1 cellular context compared by ENCODE assay signal in the genomic region with DNA sequence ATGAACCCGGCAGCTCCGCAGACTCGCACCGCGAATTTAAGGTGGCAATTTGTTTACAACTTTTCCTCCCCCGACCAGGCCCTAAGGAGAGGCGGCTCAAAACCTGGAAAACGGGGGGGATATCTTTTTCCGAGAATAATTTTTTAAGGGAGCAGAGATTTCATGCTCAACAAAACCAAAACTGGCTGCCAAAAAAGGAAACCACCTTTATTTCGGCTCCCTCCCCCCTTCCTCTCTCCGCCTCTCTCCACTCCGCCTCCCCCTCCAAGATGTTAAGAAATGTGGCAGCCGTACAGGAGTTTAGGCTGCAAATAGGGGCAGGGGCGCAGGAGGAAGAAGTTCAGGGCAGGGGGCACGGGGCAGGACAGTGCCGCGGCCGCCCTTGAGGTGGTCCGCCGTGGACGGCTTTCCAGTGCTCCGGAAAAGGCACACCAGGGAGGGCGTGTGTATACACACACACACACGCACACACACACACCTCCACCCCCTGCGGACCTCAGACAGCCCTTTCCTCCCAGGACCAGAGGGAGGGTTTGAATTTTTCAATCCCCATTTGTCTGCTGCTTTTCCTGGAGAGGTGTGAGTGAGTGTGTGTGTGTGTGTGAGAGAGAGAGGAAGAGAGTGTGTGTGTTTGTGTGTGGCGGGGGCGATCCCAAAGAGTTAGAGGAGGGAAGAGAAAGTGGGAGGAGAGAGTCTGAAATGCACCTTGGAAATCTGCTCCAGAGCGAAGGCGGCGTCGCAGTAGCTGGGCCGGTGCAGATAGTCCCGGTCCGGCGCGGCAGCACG.
TF ChIP-seq lines count a peak whose summit lies in the region.

No MANE protein-coding gene starts in this region.

TF ChIP-seq in K562, 482 proteins besides CTCF, POLR2A, EP300 and RAD21 (continued from another document):
- TF ChIP-seq, protein P1, sequence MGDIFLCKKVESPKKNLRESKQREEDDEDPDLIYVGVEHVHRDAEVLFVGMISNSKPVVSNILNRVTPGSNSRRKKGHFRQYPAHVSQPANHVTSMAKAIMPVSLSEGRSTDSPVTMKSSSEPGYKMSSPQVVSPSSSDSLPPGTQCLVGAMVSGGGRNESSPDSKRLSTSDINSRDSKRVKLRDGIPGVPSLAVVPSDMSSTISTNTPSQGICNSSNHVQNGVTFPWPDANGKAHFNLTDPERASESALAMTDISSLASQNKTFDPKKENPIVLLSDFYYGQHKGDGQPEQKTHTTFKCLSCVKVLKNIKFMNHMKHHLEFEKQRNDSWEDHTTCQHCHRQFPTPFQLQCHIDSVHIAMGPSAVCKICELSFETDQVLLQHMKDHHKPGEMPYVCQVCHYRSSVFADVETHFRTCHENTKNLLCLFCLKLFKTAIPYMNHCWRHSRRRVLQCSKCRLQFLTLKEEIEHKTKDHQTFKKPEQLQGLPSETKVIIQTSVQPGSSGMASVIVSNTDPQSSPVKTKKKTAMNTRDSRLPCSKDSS (IDR thresholded peaks at IDR 0.05; ENCODE audit: low read depth, partially characterized antibody) = no peak
- TF ChIP-seq MCM2 (IDR thresholded peaks at IDR 0.05; ENCODE audit: low read depth) = no peak
- TF ChIP-seq BCOR (IDR thresholded peaks at IDR 0.05) = peak; percentile 79
- TF ChIP-seq RFX7 (CRISPR knock-in tag; IDR thresholded peaks at IDR 0.05) = no peak
- TF ChIP-seq, protein P2, sequence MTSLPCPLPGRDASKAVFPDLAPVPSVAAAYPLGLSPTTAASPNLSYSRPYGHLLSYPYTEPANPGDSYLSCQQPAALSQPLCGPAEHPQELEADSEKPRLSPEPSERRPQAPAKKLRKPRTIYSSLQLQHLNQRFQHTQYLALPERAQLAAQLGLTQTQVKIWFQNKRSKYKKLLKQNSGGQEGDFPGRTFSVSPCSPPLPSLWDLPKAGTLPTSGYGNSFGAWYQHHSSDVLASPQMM (CRISPR knock-in tag; IDR thresholded peaks at IDR 0.05) = no peak
- no peak for TF ChIP-seq RFX5 (IDR thresholded peaks at IDR 0.05; ENCODE audit: low read depth, low read length)
- no peak for TF ChIP-seq BRCA1 (IDR thresholded peaks at IDR 0.05)
- TF ChIP-seq BRCA1 (CRISPR knock-in tag; IDR thresholded peaks at IDR 0.05) = no peak
- TF ChIP-seq POLR2G (IDR thresholded peaks at IDR 0.05; ENCODE audit: low read depth, low read length) = no peak
- no peak for TF ChIP-seq RBM34 (IDR thresholded peaks at IDR 0.05; ENCODE audit: borderline replicate concordance, insufficient read depth, low read length)
- no peak for TF ChIP-seq FIP1L1 (IDR thresholded peaks at IDR 0.05; ENCODE audit: low read depth, low read length, poor library complexity, severe bottlenecking)
- TF ChIP-seq PML (IDR thresholded peaks at IDR 0.05; ENCODE audit: low read length) = 0 out of 2 replicates have a peak, but pooled peaks have one; percentile 14
- TF ChIP-seq TCF3 (CRISPR knock-in tag; IDR thresholded peaks at IDR 0.05) = no peak
- TF ChIP-seq U2AF2 (optimal IDR thresholded peaks at IDR 0.05; ENCODE audit: low read depth, low read length) = no peak
- peak; percentile 58 for TF ChIP-seq KDM5B (IDR thresholded peaks at IDR 0.05; ENCODE audit: insufficient replicate concordance, low read depth, low read length)
